In genomic region chr11:118907051-118907748, GRCh38 we compare ENCODE assay signal across 8 cellular contexts. TPM values are rescaled to one million over a fixed set of nuclear protein-coding genes. Genes with fewer than 3 reads are reported as not detected.
DNase-seq lines count a peak whose midpoint lies in the region; ATAC-seq and TF ChIP-seq lines count a peak whose summit lies in the region.

No MANE protein-coding gene starts in this region.

- peak overlapping the region; percentile 88 to 98 (median 96) for H3K27ac Mint-ChIP-seq in naive thymus-derived CD8-positive, alpha-beta T cell

- no peaks in the 10 kb centered on the region for H3K27me3 ChIP-seq in NT2/D1 (ENCODE audit: insufficient read depth, insufficient read length)
- no peaks in the 10 kb centered on the region for H3K27me3 ChIP-seq in esophagus muscularis mucosa

- H3K27ac ChIP-seq in esophagus muscularis mucosa (replicated peaks in 1 of 4) = peak overlapping the region; percentile 90 to 98 (median 96)

- intact Hi-C loops in esophagus muscularis mucosa (cut with DNase I) = loop anchor here (1.0 kb wide), 1 partner anchor 23 kb away; no protein-coding TSS in a partner anchor

- TF ChIP-seq CTCF in esophagus muscularis mucosa (IDR thresholded peaks at IDR 0.05) = peak; percentile 93 to 97 (median 95)

- H3K4me1 Mint-ChIP-seq in naive thymus-derived CD8-positive, alpha-beta T cell = peaks cover 31 to 65% (median 52%) of the 10 kb centered on the region in 4 donors

- H3K4me1 ChIP-seq in NT2/D1 (ENCODE audit: insufficient read depth, insufficient read length) (peaks cover 9% of the 10 kb centered on the region), esophagus muscularis mucosa (peaks cover 52 to 76% (median 62%) of the 10 kb centered on the region in 4 donors)

- H3K4me3 ChIP-seq in NT2/D1 (ENCODE audit: insufficient read length, low read depth) = no peak overlapping the region
- no peak overlapping the region for H3K4me3 ChIP-seq in esophagus muscularis mucosa

- H3K4me3 Mint-ChIP-seq in naive thymus-derived CD8-positive, alpha-beta T cell = peak overlapping the region; percentile 42 to 94 (median 72)

- H3K9me3 ChIP-seq in NT2/D1 (ENCODE audit: insufficient read depth, low read length) (no peaks in the 10 kb centered on the region), esophagus muscularis mucosa (no peaks in the 10 kb centered on the region)

- TF ChIP-seq POLR2A in esophagus muscularis mucosa (IDR thresholded peaks at IDR 0.05; ENCODE audit: low read depth) = no peak

- no peaks in the 10 kb centered on the region for H3K27me3 Mint-ChIP-seq in naive thymus-derived CD8-positive, alpha-beta T cell

- POLR2A ChIA-PET in naive thymus-derived CD8-positive, alpha-beta T cell (lab: Charles Lee) = interaction anchor here (1.4 to 10.1 kb wide), 6 partner anchors 12 to 50 kb away, joined by 4 to 126 read pairs (median 6); no protein-coding TSS in a partner anchor

- WGBS in esophagus muscularis mucosa = 16% methylated on average over 10 of the region's 21 CpGs

- no peaks in the 10 kb centered on the region for H3K9me3 Mint-ChIP-seq in naive thymus-derived CD8-positive, alpha-beta T cell

- peaks cover 54% of the 10 kb centered on the region for H3K36me3 ChIP-seq in NT2/D1 (ENCODE audit: insufficient read depth, insufficient read length, low read length)
- H3K36me3 ChIP-seq in esophagus muscularis mucosa = peaks cover 12 to 64% (median 59%) of the 10 kb centered on the region in 4 donors

- H3K9ac ChIP-seq in NT2/D1 (ENCODE audit: insufficient read length, low read depth) = peak overlapping the region; percentile 45

- peak; percentile 47 to 59 for ATAC-seq in naive thymus-derived CD8-positive, alpha-beta T cell

- no peak for TF ChIP-seq EP300 in esophagus muscularis mucosa (IDR thresholded peaks at IDR 0.05)

- peaks cover 0 to 61% (median 10%) of the 10 kb centered on the region in 3 donors for H3K36me3 Mint-ChIP-seq in naive thymus-derived CD8-positive, alpha-beta T cell

- DNase-seq in NCI-H1417 (lab: John Stamatoyannopoulos, UW) (peak; percentile 84 to 94 (median 89)), NCI-H1417 treated with DMSO at 0.1 percent for 48 hours (lab: John Stamatoyannopoulos, UW) (no peak), HK-2 (ENCODE audit: unreplicated experiment) (peak; percentile 86), NT2/D1 (ENCODE audit: low read depth, low spot score) (no peak), activated T-cell treated with anti-CD3 and anti-CD28 coated beads for 4 hours (peak; percentile 89), esophagus muscularis mucosa (ENCODE audit: extremely low spot score) (peak; percentile 98)
- peak; percentile 70 to 96 (median 86) for DNase-seq in naive thymus-derived CD8-positive, alpha-beta T cell
- DNase-seq in stimulated activated naive CD4-positive, alpha-beta T cell treated with Interleukin-2 at 50 U/mL for 16 hours (lab: John Stamatoyannopoulos, UW) = peak; percentile 80

RNA-seq across cellular contexts. Expression of gene BCL9L, which starts 18.5 kb away (rescaled TPM):
- total RNA-seq in esophagus muscularis mucosa = 10 to 100 TPM; 19.1 to 66.2 (median 42.7) TPM
- 100 to 1,000 TPM; 283 TPM for total RNA-seq in naive thymus-derived CD8-positive, alpha-beta T cell
- 1 to 10 TPM; 3.1 to 8.7 (median 4.3) TPM for polyA plus RNA-seq in naive thymus-derived CD8-positive, alpha-beta T cell

RNA-seq across cellular contexts. Expression of gene CXCR5, which starts 23.5 kb away (rescaled TPM):
- total RNA-seq in esophagus muscularis mucosa = under 1 TPM in 1 of 4 donors, not detected in 3; 0.17 TPM
- total RNA-seq in naive thymus-derived CD8-positive, alpha-beta T cell = 1 to 10 TPM; 3.2 to 3.5 TPM
- under 1 TPM; 0.17 to 0.63 (median 0.29) TPM for polyA plus RNA-seq in naive thymus-derived CD8-positive, alpha-beta T cell

RNA-seq across cellular contexts. Expression of gene UPK2, which starts 48.9 kb away (rescaled TPM):
- total RNA-seq in esophagus muscularis mucosa = not detected
- under 1 TPM in 1 of 2 experiments, not detected in 1; 0.52 TPM for total RNA-seq in naive thymus-derived CD8-positive, alpha-beta T cell
- under 1 TPM in 1 of 3 donors, not detected in 2; 0.22 TPM for polyA plus RNA-seq in naive thymus-derived CD8-positive, alpha-beta T cell

Comparison
In these comparisons a context has a peak if more than half of its experiments do, and no peak if none do; other contexts are left out.
1. DNase-seq: peak in NCI-H1417 (3 of 3), HK-2 (single experiment), activated T-cell treated with anti-CD3 and anti-CD28 coated beads for 4 hours (single experiment), esophagus muscularis mucosa (single experiment), naive thymus-derived CD8-positive, alpha-beta T cell (10 of 10) and stimulated activated naive CD4-positive, alpha-beta T cell treated with Interleukin-2 at 50 U/mL for 16 hours (single experiment); none in NCI-H1417 treated with DMSO at 0.1 percent for 48 hours (single experiment) and NT2/D1 (single experiment).
2. RNA of gene BCL9L, which starts 18.5 kb away (total RNA-seq): 283 TPM in naive thymus-derived CD8-positive, alpha-beta T cell; 19.1 to 66.2 TPM in esophagus muscularis mucosa; every median in the first group is over 4 times any median in the second.